12 cellular contexts compared by ENCODE assay signal in the genomic region with DNA sequence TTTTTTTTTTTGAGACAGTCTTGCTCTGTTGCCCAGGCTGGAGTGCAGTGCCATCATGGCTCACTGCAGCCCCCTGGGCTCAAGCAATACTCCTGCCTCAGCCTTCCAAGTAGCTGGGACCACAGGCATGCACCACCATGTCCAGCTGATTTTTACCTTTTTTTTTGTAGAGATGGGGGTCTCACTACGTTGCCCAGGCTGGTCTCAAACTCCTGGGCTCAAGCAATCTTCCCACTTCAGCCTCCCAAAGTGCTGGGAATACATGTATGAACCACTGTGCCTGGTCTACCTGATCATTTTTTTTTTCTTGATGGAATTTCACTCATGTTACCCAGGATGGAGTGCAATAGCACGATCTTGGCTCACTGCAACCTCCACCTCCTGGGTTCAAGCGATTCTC. TPM values are rescaled to one million over a fixed set of nuclear protein-coding genes. Genes with fewer than 3 reads are reported as not detected.
"Had no signal": no experiment of that assay in that cellular context is flagged by ENCODE, and none has a peak within 500 bp of the region (broad histone marks: within the 10 kb centered on the region; RNA-seq: fewer than 3 reads in every experiment).

No MANE protein-coding gene starts in this region.

RNA-seq across cellular contexts. Expression of gene GJD3, which starts 22.0 kb away (rescaled TPM):
- total RNA-seq: activated CD4-positive, alpha-beta memory T cell treated with anti-CD3 and anti-CD28 coated beads, Interleukin-2, amount 10 ng/mL, durations not matched to agents 7 days and 5 days; activated CD4-positive, alpha-beta T cell treated with anti-CD3 and anti-CD28 coated beads for 36 hours; activated CD8-positive, alpha-beta memory T cell treated with anti-CD3 and anti-CD28 coated beads for 36 hours; activated naive CD4-positive, alpha-beta T cell treated with anti-CD3 and anti-CD28 coated beads for 36 hours; activated naive CD4-positive, alpha-beta T cell treated with anti-CD3 and anti-CD28 coated beads, Interleukin-2, amount 50 U/mL, for 72 hours; activated naive CD8-positive, alpha-beta T cell treated with anti-CD3 and anti-CD28 coated beads for 36 hours; activated T-cell treated with anti-CD3 and anti-CD28 coated beads, Interleukin-2, amount 50 U/mL, for 4 hours; activated T-cell treated with anti-CD3 and anti-CD28 coated beads, Interleukin-2, amount 50 U/mL, for 72 hours; activated T-helper 17 cell treated with anti-CD3 and anti-CD28 coated beads, Interleukin-2, amount 50 U/mL, for 72 hours; breast epithelium had no signal
- polyA plus RNA-seq: adrenal gland, aorta had no signal
